In genomic region chr1:229063154-229063553, GRCh38 we compare ENCODE assay signal across 17 cellular contexts.
DNase-seq lines count a peak whose midpoint lies in the region; ATAC-seq lines count a peak whose summit lies in the region.
"Had no signal": no experiment of that assay in that cellular context is flagged by ENCODE, and none has a peak within 500 bp of the region (broad histone marks: within the 10 kb centered on the region; RNA-seq: fewer than 3 reads in every experiment).

No MANE protein-coding gene starts in this region.

- H2BK120ac ChIP-seq in neuronal stem cell (ENCODE audit: low read depth, low read length): no peak overlapping the region

- peak overlapping the region in 6 of 10 donors; percentile 6 to 78 (median 46) for H3K27ac Mint-ChIP-seq in naive thymus-derived CD8-positive, alpha-beta T cell
- H3K27ac Mint-ChIP-seq: CD4-positive, alpha-beta T cell; HFFc6 had no signal

- H3K36me3 ChIP-seq in KOPT-K1 (ENCODE audit: insufficient read depth, low read length) (no peaks in the 10 kb centered on the region), neuronal stem cell (replicated peaks in 1 of 2; ENCODE audit: control insufficient read depth in 2 of 2, insufficient read depth in 2 of 2, low read length in 2 of 2) (no peaks in the 10 kb centered on the region)

- no peak overlapping the region for H3K23ac ChIP-seq in neuronal stem cell (ENCODE audit: low read depth, low read length, poor library complexity)

- no peak overlapping the region for H2AFZ ChIP-seq in neuronal stem cell (ENCODE audit: low read length)
- H2AFZ ChIP-seq: GM23248 had no signal

- no peak overlapping the region for H2AK5ac ChIP-seq in neuronal stem cell (ENCODE audit: low read depth, low read length)

- H3K79me1 ChIP-seq in neuronal stem cell (ENCODE audit: low read depth, low read length): no peaks in the 10 kb centered on the region

- no peak overlapping the region for H3K18ac ChIP-seq in neuronal stem cell (ENCODE audit: low read length)

- no peak overlapping the region for H3K4me3 ChIP-seq in neuronal stem cell (ENCODE audit: low read length in 2 of 2)
- H3K4me3 ChIP-seq: GM23248 had no signal

- no peak for ATAC-seq in naive thymus-derived CD8-positive, alpha-beta T cell
- ATAC-seq in GM18502 (IDR thresholded peaks at IDR 0.05; ENCODE audit: poor library complexity, unreplicated experiment) (no peak), HG02981 (IDR thresholded peaks at IDR 0.05; ENCODE audit: unreplicated experiment) (no peak), HG03196 (IDR thresholded peaks at IDR 0.05; ENCODE audit: unreplicated experiment) (no peak)

- peak overlapping the region; percentile 2 for H3K27ac ChIP-seq in KOPT-K1 (ENCODE audit: low read depth, low read length, poor library complexity, severe bottlenecking)
- H3K27ac ChIP-seq in neuronal stem cell (replicated peaks; ENCODE audit: low read length): no peak overlapping the region
- H3K27ac ChIP-seq: C4-2B, GM23248 had no signal

- no peaks in the 10 kb centered on the region for H3K36me3 Mint-ChIP-seq in naive thymus-derived CD8-positive, alpha-beta T cell

- H3K9me3 ChIP-seq in KOPT-K1 (ENCODE audit: insufficient read depth, low read length, poor library complexity, severe bottlenecking): no peaks in the 10 kb centered on the region
- no peaks in the 10 kb centered on the region for H3K9me3 ChIP-seq in neuronal stem cell (replicated peaks in 1 of 2; ENCODE audit: control insufficient read depth in 2 of 2, insufficient read depth in 1 of 2, low read depth in 1 of 2, low read length in 2 of 2)

- no CpG with 5 or more reads among the region's 1 CpG for WGBS in neuronal stem cell (ENCODE audit: extremely low coverage in 2 of 2, insufficient read length in 2 of 2, insufficient replicate concordance in 1 of 2), 2 donors

- H3K9ac ChIP-seq in neuronal stem cell (ENCODE audit: low read depth, low read length, poor library complexity): no peak overlapping the region
- H3K9ac ChIP-seq: GM23248 had no signal

- no peak overlapping the region for H4K8ac ChIP-seq in neuronal stem cell (ENCODE audit: low read depth, low read length)

- peaks cover 0 to 25% of the 10 kb centered on the region in 2 donors for H3K4me1 ChIP-seq in neuronal stem cell (ENCODE audit: control insufficient read depth in 2 of 2, insufficient read depth in 1 of 2, low read depth in 1 of 2, low read length in 2 of 2)

- H2BK5ac ChIP-seq in neuronal stem cell (ENCODE audit: low read length): peak overlapping the region; percentile 71

- H3K4me1 Mint-ChIP-seq in naive thymus-derived CD8-positive, alpha-beta T cell: peaks cover 32 to 51% (median 37%) of the 10 kb centered on the region in 4 donors

- H3K4me3 Mint-ChIP-seq in naive thymus-derived CD8-positive, alpha-beta T cell: no peak overlapping the region
- H3K4me3 Mint-ChIP-seq: CD4-positive, alpha-beta T cell; HFFc6 had no signal

- no peaks in the 10 kb centered on the region for H3K27me3 Mint-ChIP-seq in naive thymus-derived CD8-positive, alpha-beta T cell
- H3K27me3 Mint-ChIP-seq: CD4-positive, alpha-beta T cell had no signal

- POLR2A ChIA-PET in naive thymus-derived CD8-positive, alpha-beta T cell (lab: Charles Lee): no interaction called here

- H2BK12ac ChIP-seq in neuronal stem cell (ENCODE audit: low read length): no peak overlapping the region

- H2BK15ac ChIP-seq in neuronal stem cell (ENCODE audit: low read length): peak overlapping the region; percentile 98

- H3K14ac ChIP-seq in neuronal stem cell (ENCODE audit: low read length): no peak overlapping the region

- no peak overlapping the region for H4K91ac ChIP-seq in neuronal stem cell (ENCODE audit: low read depth, low read length, poor library complexity)

- H3K4me2 ChIP-seq in neuronal stem cell (ENCODE audit: insufficient read depth, low read length, poor library complexity, severe bottlenecking): no peak overlapping the region

- H3K27me3 ChIP-seq in neuronal stem cell (ENCODE audit: control insufficient read depth in 3 of 3, insufficient read depth in 3 of 3, low read depth in 1 of 3, low read length in 3 of 3): peaks cover 0 to 5% (median 0%) of the 10 kb centered on the region in 3 experiments

- no peaks in the 10 kb centered on the region for H3K9me3 Mint-ChIP-seq in naive thymus-derived CD8-positive, alpha-beta T cell
- H3K9me3 Mint-ChIP-seq: CD4-positive, alpha-beta T cell had no signal

- H3K4ac ChIP-seq in neuronal stem cell (ENCODE audit: low read length): no peak overlapping the region

- no peak for DNase-seq in naive thymus-derived CD8-positive, alpha-beta T cell
- DNase-seq in neuronal stem cell (ENCODE audit: low spot score) (no peak), AML-193 (lab: John Stamatoyannopoulos, UW) (no peak)
- DNase-seq: ACHN; CD4-positive, alpha-beta T cell; DMS153; DMS79; GDM1; GM23248; HCEC 1CT; HFFc6; KG1 had no signal
